Comparison of ENCODE assay signal across 23 cellular contexts in genomic region chr13:33405371-33405770, GRCh38.
DNase-seq lines count a peak whose midpoint lies in the region; ATAC-seq and TF ChIP-seq lines count a peak whose summit lies in the region.
"Had no signal": no experiment of that assay in that cellular context is flagged by ENCODE, and none has a peak within 500 bp of the region (broad histone marks: within the 10 kb centered on the region; RNA-seq: fewer than 3 reads in every experiment).

No MANE protein-coding gene starts in this region.

- DNase-seq in Caki2 (ENCODE audit: low read depth), result peak; percentile 46
- DNase-seq in kidney tubule cell (ENCODE audit: low spot score), result peak; percentile 58
- peak; percentile 63 for DNase-seq in renal cortical epithelial cell (ENCODE audit: low read depth)
- no peak for DNase-seq in NCI-H2196 (lab: John Stamatoyannopoulos, UW; ENCODE audit: unreplicated experiment)
- DNase-seq: 8988T; BE2C; C1 segment of cervical spinal cord; Caco-2; CD4-positive, CD25-positive, alpha-beta regulatory T cell; CD8-positive, alpha-beta T cell; DMS 273 treated with DMSO at 0.1 percent for 48 hours; DMS153; DMS53; DMS79; DND-41; EL; GDM1 had no signal

- peaks cover 19% of the 10 kb centered on the region for H3K4me1 Mint-ChIP-seq in nephron
- H3K4me1 Mint-ChIP-seq: CD4-positive, CD25-positive, alpha-beta regulatory T cell had no signal

- no peaks in the 10 kb centered on the region for H3K36me3 Mint-ChIP-seq in nephron (ENCODE audit: low read depth)
- H3K36me3 Mint-ChIP-seq: CD14-positive monocyte; CD4-positive, CD25-positive, alpha-beta regulatory T cell; CD8-positive, alpha-beta T cell had no signal

- H3K27me3 Mint-ChIP-seq in nephron (ENCODE audit: low read depth), result no peaks in the 10 kb centered on the region

- ATAC-seq in GM18873 (IDR thresholded peaks at IDR 0.05; ENCODE audit: low FRiP score, unreplicated experiment) (no peak), GM21786 (IDR thresholded peaks at IDR 0.05; ENCODE audit: unreplicated experiment) (no peak), GM18502 (IDR thresholded peaks at IDR 0.05; ENCODE audit: poor library complexity, unreplicated experiment) (no peak)
- ATAC-seq: CD8-positive, alpha-beta T cell; GM12878 had no signal

- in situ Hi-C loops in Caki2 (cut with HindIII; ENCODE audit: low pct_unique_long_range_greater_than_20kb, low sequenced_read_pairs), result no loop called here

- H3K4me3 Mint-ChIP-seq in nephron, result no peak overlapping the region
- H3K4me3 Mint-ChIP-seq: CD14-positive monocyte; CD4-positive, CD25-positive, alpha-beta regulatory T cell; CD8-positive, alpha-beta T cell had no signal

- H3K27ac Mint-ChIP-seq in nephron, result peak overlapping the region in 2 of 3 experiments; percentile 16 to 20
- H3K27ac Mint-ChIP-seq: CD14-positive monocyte; CD4-positive, CD25-positive, alpha-beta regulatory T cell; CD8-positive, alpha-beta T cell had no signal

- no peaks in the 10 kb centered on the region for H3K9me3 Mint-ChIP-seq in nephron
- H3K9me3 Mint-ChIP-seq: CD4-positive, CD25-positive, alpha-beta regulatory T cell; CD8-positive, alpha-beta T cell had no signal

- TF ChIP-seq CTCF in nephron (IDR thresholded peaks at IDR 0.05; ENCODE audit: unreplicated experiment in 3 of 3), result no peak
